In genomic region chr16:88771294-88771772, GRCh38 we compare ENCODE assay signal across 9 cellular contexts. TPM values are rescaled to one million over a fixed set of nuclear protein-coding genes. Genes with fewer than 3 reads are reported as not detected.
DNase-seq lines count a peak whose midpoint lies in the region; ATAC-seq, FAIRE-seq and TF ChIP-seq lines count a peak whose summit lies in the region.
"Had no signal": no experiment of that assay in that cellular context is flagged by ENCODE, and none has a peak within 500 bp of the region (broad histone marks: within the 10 kb centered on the region; RNA-seq: fewer than 3 reads in every experiment).

No MANE protein-coding gene starts in this region.

- no peaks in the 10 kb centered on the region for H3F3A ChIP-seq in PC-3 (ENCODE audit: low read length, unreplicated experiment)

- H4K20me1 ChIP-seq in PC-3 (ENCODE audit: low read length) (peaks cover 23% of the 10 kb centered on the region; the same call in 1 of the 2 replicates), H1 (replicated peaks in 1 of 2; ENCODE audit: control insufficient read depth in 1 of 2, insufficient read depth in 2 of 2, low read length in 2 of 2) (peaks cover 4 to 5% of the 10 kb centered on the region in 2 experiments), osteoblast (ENCODE audit: insufficient read depth, low read length) (peaks cover 74% of the 10 kb centered on the region)

- H3K18ac ChIP-seq in H1 (ENCODE audit: extremely low read depth, low read length) = no peak overlapping the region; the same call in 1 of the 2 replicates

- H3K9me3 ChIP-seq in AG04450 (ENCODE audit: control insufficient read depth, insufficient read depth, low read length) (no peaks in the 10 kb centered on the region; the same call in 1 of the 2 replicates), PC-3 (ENCODE audit: low read length) (no peaks in the 10 kb centered on the region), H1 (ENCODE audit: insufficient read depth in 2 of 2, low read depth in 1 of 2, low read length in 1 of 2) (no peaks in the 10 kb centered on the region), osteoblast (ENCODE audit: low read depth, low read length) (no peaks in the 10 kb centered on the region)

- no TSS peak for BruUV-seq in PC-3 (replicated peaks; lab: Mats Ljungman, UMichigan)

- no peak overlapping the region for H3K4ac ChIP-seq in H1 (replicated peaks; ENCODE audit: insufficient read length, low read depth, low read length)

- no peak overlapping the region for H2BK120ac ChIP-seq in H1 (replicated peaks; ENCODE audit: low read depth, low read length)

- CTCF ChIA-PET in AG04450 (lab: Charles Lee) (interaction anchor here (2.5 kb wide), 1 partner anchor 34 kb away, joined by 12 read pairs; no protein-coding TSS in a partner anchor), PC-3 (lab: Charles Lee) (interaction anchor here (0.7 to 1.9 kb wide), 2 partner anchors 13 to 34 kb away, joined by 3 to 9 read pairs; no protein-coding TSS in a partner anchor), H1 (lab: Charles Lee; ENCODE audit: partially characterized antibody) (interaction anchor here (0.6 to 1.6 kb wide), 6 partner anchors 10 to 901 kb away, joined by 3 to 13 read pairs (median 4); no protein-coding TSS in a partner anchor)

- no peak overlapping the region for H4K91ac ChIP-seq in H1 (replicated peaks; ENCODE audit: insufficient read length, low read length)

- ATAC-seq in PC-3 = no peak; the same call in 1 of the 2 replicates
- no peak for ATAC-seq in HG03571 (IDR thresholded peaks at IDR 0.05; ENCODE audit: unreplicated experiment)
- no peak for ATAC-seq in GM19397 (IDR thresholded peaks at IDR 0.05; ENCODE audit: unreplicated experiment)
- no peak for ATAC-seq in GM21619 (IDR thresholded peaks at IDR 0.05; ENCODE audit: unreplicated experiment)

- H3K23me2 ChIP-seq in H1 (ENCODE audit: low read depth, low read length) = no peaks in the 10 kb centered on the region; the same call in 1 of the 2 replicates

- WGBS in H1 (ENCODE audit: extremely low coverage in 1 of 2, insufficient coverage in 1 of 2, insufficient read length in 1 of 2, insufficient replicate concordance in 2 of 2, low coverage in 1 of 2, low lambda C conversion rate in 2 of 2, missing lambda C conversion rate in 1 of 2), 2 experiments = 86% methylated on average over 12 of the region's 19 CpGs; no CpG with 5 or more reads in 1 of the 2 experiments

- no peak for FAIRE-seq in H1 (lab: Jason Lieb, UNC)
- FAIRE-seq: GM12892 had no signal

- TF ChIP-seq RAD21 in H1 (IDR thresholded peaks at IDR 0.05 in 1 of 2, conservative IDR thresholded peaks at IDR 0.05 in 1 of 2; ENCODE audit: low read depth in 2 of 2, low read length in 2 of 2) = no peak

- no peak for TF ChIP-seq EP300 in H1 (IDR thresholded peaks at IDR 0.05; ENCODE audit: borderline replicate concordance in 1 of 2, low read depth in 2 of 2, low read length in 2 of 2)

- H3K14ac ChIP-seq in H1 (ENCODE audit: insufficient read length) = no peak overlapping the region

- POLR2A ChIA-PET in AG04450 (lab: Yijun Ruan, JAX) (interaction anchor here (1.0 to 3.0 kb wide), 5 partner anchors 8 to 41 kb away, joined by 3 to 35 read pairs (median 4); partner anchors contain the start of genes APRT and PIEZO1), PC-3 (lab: Charles Lee; ENCODE audit: unreplicated experiment) (no interaction called here), H1 (lab: Charles Lee; ENCODE audit: partially characterized antibody) (interaction anchor here (0.9 to 5.3 kb wide), 9 partner anchors 8 to 39 kb away, joined by 3 to 22 read pairs (median 5); no protein-coding TSS in a partner anchor)

- no peak overlapping the region for H3K23ac ChIP-seq in H1 (ENCODE audit: insufficient read length)

- 0 out of 2 replicates have a peak overlapping the region, but pooled peaks have one; percentile 9 for H2BK12ac ChIP-seq in H1 (ENCODE audit: low read depth, low read length)

- no peak overlapping the region for H2BK20ac ChIP-seq in H1 (ENCODE audit: low read length)

- peak overlapping the region; percentile 83 for H3K27ac ChIP-seq in AG04450 (ENCODE audit: low read depth, low read length)
- peak overlapping the region; percentile 91 for H3K27ac ChIP-seq in PC-3 (ENCODE audit: low read length)
- H3K27ac ChIP-seq in H1 (ENCODE audit: low read depth, low read length) = no peak overlapping the region
- peak overlapping the region; percentile 80 for H3K27ac ChIP-seq in osteoblast (ENCODE audit: low read depth, low read length)

- peaks cover 40% of the 10 kb centered on the region for H3K4me1 ChIP-seq in PC-3 (ENCODE audit: insufficient read depth, low read length)
- H3K4me1 ChIP-seq in H1 (replicated peaks in 1 of 4; ENCODE audit: control insufficient read depth in 3 of 4, insufficient read depth in 4 of 4, low read length in 3 of 4) = peaks cover 6 to 43% (median 30%) of the 10 kb centered on the region in 4 experiments
- peaks cover 70% of the 10 kb centered on the region for H3K4me1 ChIP-seq in osteoblast (ENCODE audit: insufficient read depth, low read length)

- peaks cover 5% of the 10 kb centered on the region; the same call in 1 of the 2 replicates for H3K79me1 ChIP-seq in H1 (ENCODE audit: low read depth, low read length)

- H3K9ac ChIP-seq in PC-3 (ENCODE audit: low read length) (no peak overlapping the region), H1 (replicated peaks in 1 of 4; ENCODE audit: extremely low read depth in 1 of 4, low read depth in 3 of 4, low read length in 3 of 4) (no peak overlapping the region)

- H3K4me3 ChIP-seq in AG04450 (ENCODE audit: low read depth, low read length) = no peak overlapping the region; the same call in 1 of the 2 replicates
- H3K4me3 ChIP-seq in PC-3 (ENCODE audit: low read length) = peak overlapping the region; percentile 47; the same call in 1 of the 2 replicates
- no peak overlapping the region for H3K4me3 ChIP-seq in H1 (ENCODE audit: extremely low read depth in 1 of 4, insufficient read depth in 2 of 4, low read depth in 3 of 4, low read length in 4 of 4)
- no peak overlapping the region for H3K4me3 ChIP-seq in osteoblast (ENCODE audit: insufficient read depth, low read length)

- intact Hi-C loops in PC-3 (cut with micrococcal nuclease) = no loop called here

- H2BK5ac ChIP-seq in H1 (ENCODE audit: low read depth, low read length) = peak overlapping the region; percentile 81; the same call in 1 of the 2 replicates

- peak overlapping the region; percentile 82 for H3K4me2 ChIP-seq in PC-3 (ENCODE audit: low read length)
- peak overlapping the region in 1 of 2 experiments; percentile 18; a peak in 1 of 4 replicates for H3K4me2 ChIP-seq in H1 (ENCODE audit: insufficient read depth in 1 of 2, low read depth in 2 of 2, low read length in 2 of 2)
- H3K4me2 ChIP-seq in osteoblast (ENCODE audit: insufficient read depth, low read length) = peak overlapping the region; percentile 60

- H3K79me2 ChIP-seq in PC-3 (ENCODE audit: low read length) (peaks cover 97% of the 10 kb centered on the region), H1 (ENCODE audit: control insufficient read depth in 1 of 2, insufficient read depth in 2 of 2, low read length in 2 of 2) (peaks cover 0 to 10% of the 10 kb centered on the region in 2 experiments; a peak in 1 of 4 replicates), osteoblast (ENCODE audit: insufficient read depth, low read length) (peaks cover 91% of the 10 kb centered on the region)

- TF ChIP-seq POLR2A in H1 (IDR thresholded peaks at IDR 0.05; ENCODE audit: control extremely low read depth in 1 of 2, low read depth in 2 of 2, low read length in 2 of 2) = no peak

- no peak overlapping the region for H2AK5ac ChIP-seq in H1 (ENCODE audit: low read depth, low read length)

- H3K9me2 ChIP-seq in PC-3 (replicated peaks; ENCODE audit: low read length) = no peaks in the 10 kb centered on the region

- H4K8ac ChIP-seq in H1 (ENCODE audit: extremely low read depth, insufficient read depth, low read length) = no peak overlapping the region

- H3K56ac ChIP-seq in H1 (replicated peaks; ENCODE audit: insufficient read length, low read depth, low read length) = no peak overlapping the region

- H2BK15ac ChIP-seq in H1 (ENCODE audit: low read length) = no peak overlapping the region

- H3K27me3 ChIP-seq in AG04450 (ENCODE audit: control insufficient read depth, insufficient read depth, low read length) (no peaks in the 10 kb centered on the region), PC-3 (ENCODE audit: low read length) (no peaks in the 10 kb centered on the region), H1 (replicated peaks in 1 of 4; ENCODE audit: control insufficient read depth in 3 of 4, extremely low read depth in 1 of 4, insufficient read depth in 3 of 4, low read length in 3 of 4) (no peaks in the 10 kb centered on the region), osteoblast (ENCODE audit: insufficient read depth, low read length) (no peaks in the 10 kb centered on the region)

- TF ChIP-seq CTCF in AG04450 (IDR thresholded peaks at IDR 0.05; ENCODE audit: low read depth, low read length) = no peak
- TF ChIP-seq CTCF in PC-3 (conservative IDR thresholded peaks at IDR 0.05; ENCODE audit: low read depth, low read length) = no peak
- no peak for TF ChIP-seq CTCF in H1 (IDR thresholded peaks at IDR 0.05; ENCODE audit: control extremely low read depth in 1 of 3, insufficient read depth in 1 of 3, low read depth in 1 of 3, low read length in 3 of 3)
- TF ChIP-seq CTCF in osteoblast (IDR thresholded peaks at IDR 0.05; ENCODE audit: extremely low read depth, low read depth, low read length) = no peak

- no peaks in the 10 kb centered on the region for H3K36me3 ChIP-seq in PC-3 (ENCODE audit: low read depth, low read length)
- no peaks in the 10 kb centered on the region for H3K36me3 ChIP-seq in H1 (ENCODE audit: control insufficient read depth in 2 of 4, insufficient read depth in 4 of 4, low read length in 3 of 4)
- no peaks in the 10 kb centered on the region for H3K36me3 ChIP-seq in osteoblast (ENCODE audit: insufficient read depth, low read length)

- DNase-seq in AG04450 (ENCODE audit: low read depth, low spot score) (no peak), PC-3 (no peak), H1 (ENCODE audit: low read depth in 1 of 2, low spot score in 2 of 2) (no peak), osteoblast (ENCODE audit: insufficient read length, low spot score, missing footprints) (no peak), H4 (ENCODE audit: low spot score) (no peak)

- H2AFZ ChIP-seq in PC-3 (ENCODE audit: low read length) (no peak overlapping the region), H1 (ENCODE audit: low read length) (no peak overlapping the region), osteoblast (ENCODE audit: low read length) (no peak overlapping the region)

- no peak overlapping the region for H4K5ac ChIP-seq in H1 (ENCODE audit: insufficient read length, low read depth, low read length)

RNA-seq across cellular contexts. Expression of gene PIEZO1, which starts 13.7 kb away (rescaled TPM):
- 47.0 and 72.7 TPM in 2 replicates for polyA plus RNA-seq in AG04450 (2011; rRNA removed)
- 62.8 and 92.2 TPM in 2 replicates for polyA minus RNA-seq in AG04450 (2011; rRNA and poly(A)+ RNA removed)
- total RNA-seq in PC-3 (2014; rRNA removed) = 180 and 251 TPM in 2 replicates
- 63.6 and 67.5 TPM in 2 replicates for total RNA-seq in H1 (2021; fragmentation: NEBNext Ultra II Directional; extraction: Animal tissue kit (Norgen Biotek cat#: 25700))
- 42.3 and 62.6 TPM in 2 replicates for polyA plus RNA-seq in H1 (2011; rRNA removed)
- 43.1 TPM for polyA plus RNA-seq in H1 (2011; cell fraction: cytosol; rRNA removed)
- 361 TPM for polyA plus RNA-seq in H1 (2011; cell fraction: nucleus; rRNA removed)
- 37.5 to 75.6 TPM (median 65.9 TPM) in 4 replicates for polyA plus RNA-seq in H1 (2012, experiment 1 of 2)
- 43.7 TPM for polyA plus RNA-seq in H1 (2012, experiment 2 of 2)
- 76.1 TPM for polyA plus RNA-seq in H1 (2013, experiment 1 of 2)
- polyA plus RNA-seq in H1 (2013, experiment 2 of 2) = 73.2 TPM
- polyA minus RNA-seq in H1 (2011; rRNA and poly(A)+ RNA removed) = 19.7 and 34.2 TPM in 2 replicates
- polyA minus RNA-seq in H1 (2011; cell fraction: cytosol; rRNA and poly(A)+ RNA removed) = 33.0 TPM
- 63.0 TPM for polyA minus RNA-seq in H1 (2011; cell fraction: nucleus; rRNA and poly(A)+ RNA removed)
- total RNA-seq in osteoblast = 187 and 207 TPM in 2 replicates
- 35.6 and 47.1 TPM in 2 replicates for total RNA-seq in H4 (2014; rRNA removed; shearing (Covaris generic))

RNA-seq across cellular contexts. Expression of gene CDT1, which starts 32.3 kb away (rescaled TPM):
- polyA plus RNA-seq in AG04450 (2011; rRNA removed) = 1.2 and 2.4 TPM in 2 replicates
- 2.0 TPM in 2 replicates for polyA minus RNA-seq in AG04450 (2011; rRNA and poly(A)+ RNA removed)
- total RNA-seq in PC-3 (2014; rRNA removed) = 43.0 and 76.6 TPM in 2 replicates
- total RNA-seq in H1 (2021; fragmentation: NEBNext Ultra II Directional; extraction: Animal tissue kit (Norgen Biotek cat#: 25700)) = 95.4 and 96.5 TPM in 2 replicates
- 76.7 and 141 TPM in 2 replicates for polyA plus RNA-seq in H1 (2011; rRNA removed)
- polyA plus RNA-seq in H1 (2011; cell fraction: cytosol; rRNA removed) = 58.9 TPM
- 87.0 TPM for polyA plus RNA-seq in H1 (2011; cell fraction: nucleus; rRNA removed)
- polyA plus RNA-seq in H1 (2012, experiment 1 of 2) = 38.0 to 88.5 TPM (median 80.4 TPM) in 4 replicates
- 81.9 TPM for polyA plus RNA-seq in H1 (2012, experiment 2 of 2)
- 43.2 TPM for polyA plus RNA-seq in H1 (2013, experiment 1 of 2)
- polyA plus RNA-seq in H1 (2013, experiment 2 of 2) = 40.8 TPM
- polyA minus RNA-seq in H1 (2011; rRNA and poly(A)+ RNA removed) = 33.2 and 36.2 TPM in 2 replicates
- 144 TPM for polyA minus RNA-seq in H1 (2011; cell fraction: cytosol; rRNA and poly(A)+ RNA removed)
- polyA minus RNA-seq in H1 (2011; cell fraction: nucleus; rRNA and poly(A)+ RNA removed) = 89.1 TPM
- total RNA-seq in osteoblast = 2.9 TPM in 2 replicates
- 26.4 and 27.0 TPM in 2 replicates for total RNA-seq in H4 (2014; rRNA removed; shearing (Covaris generic))

RNA-seq across cellular contexts. Expression of gene APRT, which starts 40.4 kb away (rescaled TPM):
- polyA plus RNA-seq in AG04450 (2011; rRNA removed) = 66.8 and 107 TPM in 2 replicates
- polyA minus RNA-seq in AG04450 (2011; rRNA and poly(A)+ RNA removed) = 23.2 and 28.7 TPM in 2 replicates
- 346 and 350 TPM in 2 replicates for total RNA-seq in PC-3 (2014; rRNA removed)
- total RNA-seq in H1 (2021; fragmentation: NEBNext Ultra II Directional; extraction: Animal tissue kit (Norgen Biotek cat#: 25700)) = 221 and 244 TPM in 2 replicates
- polyA plus RNA-seq in H1 (2011; rRNA removed) = 267 and 272 TPM in 2 replicates
- 183 TPM for polyA plus RNA-seq in H1 (2011; cell fraction: cytosol; rRNA removed)
- 229 TPM for polyA plus RNA-seq in H1 (2011; cell fraction: nucleus; rRNA removed)
- polyA plus RNA-seq in H1 (2012, experiment 1 of 2) = 277 to 336 TPM (median 307 TPM) in 4 replicates
- polyA plus RNA-seq in H1 (2012, experiment 2 of 2) = 319 TPM
- 268 TPM for polyA plus RNA-seq in H1 (2013, experiment 1 of 2)
- 292 TPM for polyA plus RNA-seq in H1 (2013, experiment 2 of 2)
- polyA minus RNA-seq in H1 (2011; rRNA and poly(A)+ RNA removed) = 35.1 and 46.4 TPM in 2 replicates
- 153 TPM for polyA minus RNA-seq in H1 (2011; cell fraction: cytosol; rRNA and poly(A)+ RNA removed)
- 113 TPM for polyA minus RNA-seq in H1 (2011; cell fraction: nucleus; rRNA and poly(A)+ RNA removed)
- total RNA-seq in osteoblast = 41.8 and 53.6 TPM in 2 replicates
- 401 and 554 TPM in 2 replicates for total RNA-seq in H4 (2014; rRNA removed; shearing (Covaris generic))
